ENCODE assay signal across 23 cellular contexts in the genomic region with DNA sequence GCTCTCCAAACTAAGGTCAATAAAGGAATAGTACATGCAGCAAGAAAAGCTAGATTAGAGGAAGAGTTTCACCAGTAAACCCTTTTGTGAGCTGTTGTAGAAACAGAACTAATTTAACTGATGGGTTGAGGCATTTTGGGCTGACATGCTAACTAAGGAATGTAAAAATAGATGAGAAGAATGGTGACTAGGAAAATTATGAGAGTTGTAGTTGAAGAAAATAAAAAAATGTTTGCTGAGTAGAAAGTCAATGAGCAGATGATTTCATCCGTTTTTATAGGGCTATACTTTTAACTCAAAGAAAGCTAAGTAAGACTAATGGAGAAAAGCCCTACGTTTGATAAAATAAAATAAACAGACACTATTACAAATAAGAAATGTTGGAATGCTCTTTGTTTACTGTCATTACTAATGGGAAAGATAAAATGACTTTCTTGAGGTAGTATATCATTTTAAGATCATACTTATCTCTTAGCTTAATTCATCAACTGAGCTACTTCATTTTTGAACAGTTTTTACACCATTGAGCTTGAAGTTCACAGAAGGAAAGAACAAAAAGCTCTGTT.
DNase-seq lines count a peak whose midpoint lies in the region; ATAC-seq, FAIRE-seq and TF ChIP-seq lines count a peak whose summit lies in the region.
"Had no signal": no experiment of that assay in that cellular context is flagged by ENCODE, and none has a peak within 500 bp of the region (broad histone marks: within the 10 kb centered on the region; RNA-seq: fewer than 3 reads in every experiment).

No MANE protein-coding gene starts in this region.

- H3K27ac ChIP-seq in heart left ventricle: no peak overlapping the region
- H3K27ac ChIP-seq: GM23248, Peyer's patch had no signal

- CTCF ChIA-PET in BJ (lab: Yijun Ruan, JAX): no interaction called here

- H3K27me3 ChIP-seq in BJ (ENCODE audit: control insufficient read depth, insufficient read depth, low read length) (no peaks in the 10 kb centered on the region), heart left ventricle (no peaks in the 10 kb centered on the region)
- H3K27me3 ChIP-seq: Peyer's patch had no signal

- H3K27ac Mint-ChIP-seq in HFFc6: no peak overlapping the region
- H3K27ac Mint-ChIP-seq in osteocyte (ENCODE audit: unreplicated experiment): peak overlapping the region; percentile 27
- H3K27ac Mint-ChIP-seq: IgD-negative memory B cell had no signal

- H3K4me3 Mint-ChIP-seq in HFFc6 (no peak overlapping the region), osteocyte (ENCODE audit: unreplicated experiment) (no peak overlapping the region)
- H3K4me3 Mint-ChIP-seq: IgD-negative memory B cell had no signal

- H3K4me3 ChIP-seq in BJ (ENCODE audit: low read depth, low read length): no peak overlapping the region
- H3K4me3 ChIP-seq in heart left ventricle: no peak overlapping the region
- H3K4me3 ChIP-seq: GM23248, MG63, Peyer's patch had no signal

- TF ChIP-seq POLR2A in heart left ventricle (IDR thresholded peaks at IDR 0.05): no peak

- H3K27me3 Mint-ChIP-seq in HFFc6 (ENCODE audit: insufficient read depth) (no peaks in the 10 kb centered on the region; the same call in 1 of the 2 replicates), osteocyte (ENCODE audit: unreplicated experiment) (no peaks in the 10 kb centered on the region)

- ATAC-seq in heart left ventricle: no peak
- ATAC-seq: Right ventricle myocardium inferior had no signal

- TF ChIP-seq CTCF in BJ (IDR thresholded peaks at IDR 0.05; ENCODE audit: insufficient read depth, low read depth, low read length) (no peak), HFFc6 (IDR thresholded peaks at IDR 0.05) (no peak), osteocyte (IDR thresholded peaks at IDR 0.05) (no peak), heart left ventricle (IDR thresholded peaks at IDR 0.05) (no peak)

- WGBS in heart left ventricle, 4 donors: 75 to 83% (median 80%) methylated on average over 2 of the region's 2 CpGs

- H3K36me3 ChIP-seq in BJ (ENCODE audit: control insufficient read depth, insufficient read depth, low read length) (no peaks in the 10 kb centered on the region), heart left ventricle (no peaks in the 10 kb centered on the region)
- H3K36me3 ChIP-seq: MG63, Peyer's patch had no signal

- H3K4me1 Mint-ChIP-seq in HFFc6 (ENCODE audit: low read depth) (peaks cover 41% of the 10 kb centered on the region), osteocyte (ENCODE audit: unreplicated experiment) (peaks cover 66% of the 10 kb centered on the region)
- H3K4me1 Mint-ChIP-seq: IgD-negative memory B cell had no signal

- no peaks in the 10 kb centered on the region for H3K36me3 Mint-ChIP-seq in HFFc6 (ENCODE audit: low read depth)
- H3K36me3 Mint-ChIP-seq in osteocyte (ENCODE audit: unreplicated experiment): no peaks in the 10 kb centered on the region

- H3K4me1 ChIP-seq in heart left ventricle: peaks cover 0 to 21% (median 0%) of the 10 kb centered on the region in 12 donors
- H3K4me1 ChIP-seq: Peyer's patch had no signal

- FAIRE-seq in endometrium (lab: Jason Lieb, UNC): peak; percentile 68
- FAIRE-seq: A204.1, D721Med had no signal

- H3K9me3 Mint-ChIP-seq in HFFc6 (no peaks in the 10 kb centered on the region), osteocyte (ENCODE audit: unreplicated experiment) (no peaks in the 10 kb centered on the region)
- H3K9me3 Mint-ChIP-seq: IgD-negative memory B cell had no signal

- no peaks in the 10 kb centered on the region for H3K9me3 ChIP-seq in heart left ventricle
- H3K9me3 ChIP-seq: MG63, Peyer's patch had no signal

- POLR2A ChIA-PET in BJ (lab: Charles Lee): interaction anchor here (0.7 kb wide), 1 partner anchor 130 kb away, joined by 3 read pairs; no protein-coding TSS in a partner anchor

- peak; percentile 55 for DNase-seq in BJ (ENCODE audit: low read depth)
- DNase-seq in HFFc6: peak; percentile 9
- DNase-seq in osteocyte (ENCODE audit: extremely low spot score, unreplicated experiment): no peak
- DNase-seq in heart left ventricle: no peak
- no peak for DNase-seq in stimulated activated naive CD4-positive, alpha-beta T cell treated with Interleukin-2 at 50 U/mL for 16 hours (lab: John Stamatoyannopoulos, UW)
- no peak for DNase-seq in T-helper 1 cell
- DNase-seq: C1 segment of cervical spinal cord, DMS79, GM23248, HCEC 1CT, Karpas-422, MG63, NCI-H1092, NCI-H146, NCI-H2029 treated with DMSO at 0.1 percent for 48 hours, NCI-H2171, NCI-H526, Peyer's patch had no signal

- intact Hi-C loops in heart left ventricle (cut with DNase I): loop anchor here in 5 of 10 donors (10.0 kb wide), 3 partner anchors 159 to 739 kb away; no protein-coding TSS in a partner anchor

Comparison
In these comparisons a context has a peak if more than half of its experiments do, and no peak if none do; other contexts are left out.
1. DNase-seq: peak in BJ (single experiment) and HFFc6 (single experiment); none in osteocyte (single experiment), heart left ventricle (0 of 5), stimulated activated naive CD4-positive, alpha-beta T cell treated with Interleukin-2 at 50 U/mL for 16 hours (single experiment) and T-helper 1 cell (0 of 5).